In genomic region chr2:48016620-48017019, GRCh38 we compare ENCODE assay signal across 15 cellular contexts.
DNase-seq lines count a peak whose midpoint lies in the region; ATAC-seq and TF ChIP-seq lines count a peak whose summit lies in the region.
"Had no signal": no experiment of that assay in that cellular context is flagged by ENCODE, and none has a peak within 500 bp of the region (broad histone marks: within the 10 kb centered on the region; RNA-seq: fewer than 3 reads in every experiment).

No MANE protein-coding gene starts in this region.

- no peak overlapping the region for H2AFZ ChIP-seq in Loucy (ENCODE audit: low read length)

- H4K20me1 ChIP-seq in Loucy (ENCODE audit: insufficient read depth, low read length, poor library complexity, severe bottlenecking), result no peaks in the 10 kb centered on the region

- no peaks in the 10 kb centered on the region for H3K9me2 ChIP-seq in Loucy (replicated peaks; ENCODE audit: low read depth, low read length)

- no peak overlapping the region for H3K27ac ChIP-seq in endodermal cell (ENCODE audit: low read depth, low read length)
- H3K27ac ChIP-seq: heart right ventricle, psoas muscle had no signal

- peak; percentile 33 for DNase-seq in NCI-H82 (lab: John Stamatoyannopoulos, UW)
- DNase-seq in NCI-H82 treated with DMSO at 0.1 percent for 48 hours (lab: John Stamatoyannopoulos, UW; ENCODE audit: unreplicated experiment), result no peak
- peak; percentile 71 for DNase-seq in endodermal cell
- no peak for DNase-seq in progenitor cell of endocrine pancreas (ENCODE audit: low spot score, unreplicated experiment)
- no peak for DNase-seq in mucosa of descending colon
- no peak for DNase-seq in C1 segment of cervical spinal cord (lab: John Stamatoyannopoulos, UW)
- DNase-seq: activated CD8-positive, alpha-beta T cell treated with anti-CD3 and anti-CD28 coated beads for 36 hours; activated naive CD8-positive, alpha-beta T cell treated with anti-CD3 and anti-CD28 coated beads, Interleukin-2, amount 10 ng/mL, durations not matched to agents 7 days and 5 days; GDM1; heart right ventricle; NCI-H510A; psoas muscle had no signal

- H3K4me1 ChIP-seq in Loucy (ENCODE audit: insufficient read depth, low read length, poor library complexity, severe bottlenecking) (no peaks in the 10 kb centered on the region), endodermal cell (ENCODE audit: control insufficient read depth, insufficient read depth, low read length) (no peaks in the 10 kb centered on the region), mucosa of descending colon (ENCODE audit: low read depth) (no peaks in the 10 kb centered on the region)
- H3K4me1 ChIP-seq: heart right ventricle, psoas muscle had no signal

- peaks cover 12% of the 10 kb centered on the region for H3K9me3 Mint-ChIP-seq in endodermal cell
- peaks cover 6% of the 10 kb centered on the region for H3K9me3 Mint-ChIP-seq in progenitor cell of endocrine pancreas (ENCODE audit: low read depth)

- H3K36me3 Mint-ChIP-seq in endodermal cell (ENCODE audit: low read depth) (no peaks in the 10 kb centered on the region), progenitor cell of endocrine pancreas (ENCODE audit: insufficient read depth) (no peaks in the 10 kb centered on the region)
- H3K36me3 Mint-ChIP-seq: activated naive CD8-positive, alpha-beta T cell treated with anti-CD3 and anti-CD28 coated beads, Interleukin-2, amount 10 ng/mL, durations not matched to agents 7 days and 5 days had no signal

- H3K9ac ChIP-seq in Loucy (ENCODE audit: low read depth, low read length, poor library complexity, severe bottlenecking), result no peak overlapping the region
- no peak overlapping the region for H3K9ac ChIP-seq in endodermal cell (ENCODE audit: extremely low read depth, low read length, poor library complexity, severe bottlenecking)

- ATAC-seq in mucosa of descending colon (no peak), GM21515 (IDR thresholded peaks at IDR 0.05; ENCODE audit: unreplicated experiment) (no peak)
- ATAC-seq: activated CD8-positive, alpha-beta T cell treated with anti-CD3 and anti-CD28 coated beads for 36 hours; heart right ventricle; psoas muscle had no signal

- 58 to 74% methylated on average over 3 to 4 of the region's 4 CpGs for WGBS in endodermal cell (ENCODE audit: insufficient coverage in 1 of 2, insufficient read length in 1 of 2), 2 experiments

- H3K4me1 Mint-ChIP-seq in endodermal cell, result peaks cover 11% of the 10 kb centered on the region
- H3K4me1 Mint-ChIP-seq in progenitor cell of endocrine pancreas (ENCODE audit: low read depth), result no peaks in the 10 kb centered on the region
- H3K4me1 Mint-ChIP-seq: activated naive CD8-positive, alpha-beta T cell treated with anti-CD3 and anti-CD28 coated beads, Interleukin-2, amount 10 ng/mL, durations not matched to agents 7 days and 5 days; memory B cell had no signal

- H3K27ac Mint-ChIP-seq in endodermal cell, result no peak overlapping the region
- no peak overlapping the region for H3K27ac Mint-ChIP-seq in progenitor cell of endocrine pancreas
- H3K27ac Mint-ChIP-seq: activated CD8-positive, alpha-beta T cell treated with anti-CD3 and anti-CD28 coated beads for 36 hours; activated naive CD8-positive, alpha-beta T cell treated with anti-CD3 and anti-CD28 coated beads, Interleukin-2, amount 10 ng/mL, durations not matched to agents 7 days and 5 days; memory B cell had no signal

- H3K9me3 ChIP-seq in Loucy (ENCODE audit: insufficient read depth, low read depth, low read length) (no peaks in the 10 kb centered on the region), endodermal cell (ENCODE audit: control insufficient read depth, low read length) (peaks cover 21% of the 10 kb centered on the region), mucosa of descending colon (no peaks in the 10 kb centered on the region)
- H3K9me3 ChIP-seq: psoas muscle had no signal

- no peaks in the 10 kb centered on the region for H3K79me2 ChIP-seq in Loucy (ENCODE audit: insufficient read depth, low read length)

- no peaks in the 10 kb centered on the region for H3K27me3 Mint-ChIP-seq in endodermal cell (ENCODE audit: insufficient read depth)
- no peaks in the 10 kb centered on the region for H3K27me3 Mint-ChIP-seq in progenitor cell of endocrine pancreas

- H3K27me3 ChIP-seq in Loucy (ENCODE audit: insufficient read depth, low read length, poor library complexity, severe bottlenecking), result no peaks in the 10 kb centered on the region
- H3K27me3 ChIP-seq in endodermal cell (ENCODE audit: control insufficient read depth, insufficient read depth, low read length, poor library complexity, severe bottlenecking), result no peaks in the 10 kb centered on the region

- peak; percentile 52 for TF ChIP-seq CTCF in Loucy (conservative IDR thresholded peaks at IDR 0.05; ENCODE audit: low read length)
- peak; percentile 78 for TF ChIP-seq CTCF in endodermal cell (conservative IDR thresholded peaks at IDR 0.05)
- peak; percentile 43 for TF ChIP-seq CTCF in progenitor cell of endocrine pancreas (IDR thresholded peaks at IDR 0.05; ENCODE audit: unreplicated experiment)
- TF ChIP-seq CTCF in mucosa of descending colon (IDR thresholded peaks at IDR 0.05), result no peak

- no peaks in the 10 kb centered on the region for H3F3A ChIP-seq in Loucy (ENCODE audit: low read depth)

- H3K36me3 ChIP-seq in Loucy (ENCODE audit: insufficient read depth, low read length), result no peaks in the 10 kb centered on the region
- no peaks in the 10 kb centered on the region for H3K36me3 ChIP-seq in endodermal cell (ENCODE audit: control insufficient read depth, insufficient read depth, low read length)
- H3K36me3 ChIP-seq in mucosa of descending colon (ENCODE audit: low read depth), result no peaks in the 10 kb centered on the region
- H3K36me3 ChIP-seq: heart right ventricle had no signal

- H3K4me3 ChIP-seq in Loucy (ENCODE audit: low read length, poor library complexity, severe bottlenecking), result no peak overlapping the region
- no peak overlapping the region for H3K4me3 ChIP-seq in endodermal cell (ENCODE audit: low read length)
- no peak overlapping the region for H3K4me3 ChIP-seq in mucosa of descending colon
- H3K4me3 ChIP-seq: heart right ventricle, psoas muscle had no signal

- H3K4me3 Mint-ChIP-seq in endodermal cell (no peak overlapping the region), progenitor cell of endocrine pancreas (ENCODE audit: low read depth) (no peak overlapping the region)
- H3K4me3 Mint-ChIP-seq: activated CD8-positive, alpha-beta T cell treated with anti-CD3 and anti-CD28 coated beads for 36 hours; activated naive CD8-positive, alpha-beta T cell treated with anti-CD3 and anti-CD28 coated beads, Interleukin-2, amount 10 ng/mL, durations not matched to agents 7 days and 5 days; memory B cell had no signal

- H3K4me2 ChIP-seq in Loucy (ENCODE audit: low read depth, low read length, poor library complexity, severe bottlenecking), result no peak overlapping the region

- intact Hi-C loops in mucosa of descending colon (cut with DNase I, micrococcal nuclease), result no loop called here

Comparison
In these comparisons a context has a peak if more than half of its experiments do, and no peak if none do; other contexts are left out.
1. DNase-seq: peak in NCI-H82 (single experiment) and endodermal cell (single experiment); none in NCI-H82 treated with DMSO at 0.1 percent for 48 hours (single experiment), progenitor cell of endocrine pancreas (single experiment), mucosa of descending colon (0 of 3) and C1 segment of cervical spinal cord (0 of 14).